35 cellular contexts compared by ENCODE assay signal in the genomic region with DNA sequence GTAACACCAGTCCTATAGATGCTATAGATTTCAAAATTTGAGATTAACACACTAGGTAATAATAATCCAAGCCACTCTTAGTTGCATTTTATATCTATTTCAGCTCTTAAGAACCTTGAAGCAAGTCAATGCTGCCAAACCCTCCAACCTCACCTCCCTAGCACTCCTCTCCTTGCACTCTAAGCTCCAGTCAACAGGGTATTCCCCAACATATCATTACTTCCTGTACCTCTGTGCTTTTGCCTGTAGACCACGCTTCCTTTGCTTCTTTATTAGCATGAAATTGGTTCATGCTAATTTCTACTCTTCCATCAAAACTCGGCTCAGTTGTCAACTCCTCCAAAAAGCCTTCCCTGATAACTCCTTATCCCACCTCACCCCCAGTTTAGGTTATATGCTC. TPM values are rescaled to one million over a fixed set of nuclear protein-coding genes. Genes with fewer than 3 reads are reported as not detected.
"Had no signal": no experiment of that assay in that cellular context is flagged by ENCODE, and none has a peak within 500 bp of the region (broad histone marks: within the 10 kb centered on the region; RNA-seq: fewer than 3 reads in every experiment).

No MANE protein-coding gene starts in this region.

- H3K27ac ChIP-seq: epithelial cell of prostate, esophagus squamous epithelium, gastrocnemius medialis, heart right ventricle, left lung, lower lobe of right lung had no signal

- DNase-seq: cortex of kidney; effector CD8-positive, alpha-beta T cell; effector memory CD8-positive, alpha-beta T cell; endodermal cell; erythroblast; esophagus squamous epithelium; foreskin fibroblast; foreskin melanocyte; gastrocnemius medialis; glutamatergic neuron; head of caudate nucleus; heart right ventricle; hippocampal formation; left cardiac atrium; left lung; left ventricle myocardium superior; lower lobe of right lung; mesenchymal stem cell; mucosa of descending colon; naive B cell; naive thymus-derived CD8-positive, alpha-beta T cell had no signal

- H3K4me1 ChIP-seq: esophagus squamous epithelium, gastrocnemius medialis, heart right ventricle, left lung, lower lobe of right lung had no signal

- H3K4me1 Mint-ChIP-seq: endodermal cell, mesothelial cell of epicardium had no signal

- H3K27ac Mint-ChIP-seq: dendritic cell treated with granulocyte-macrophage colony-stimulating factor and Interleukin-4, amounts not matched to agents 40 ng/mL and 50 ng/mL, for 4 days; endodermal cell; mesothelial cell of epicardium; naive B cell had no signal

- H3K9me3 ChIP-seq: esophagus squamous epithelium, gastrocnemius medialis, heart right ventricle, left lung, lower lobe of right lung, mucosa of descending colon had no signal

- H3K4me3 ChIP-seq: esophagus squamous epithelium, gastrocnemius medialis, heart right ventricle, left lung, lower lobe of right lung, mucosa of descending colon had no signal

- FAIRE-seq: endometrium, islet of Langerhans, keratinocyte had no signal

- ATAC-seq: effector memory CD8-positive, alpha-beta T cell; esophagus mucosa; gastrocnemius medialis; left cardiac atrium; left lung; lower lobe of right lung; mucosa of descending colon; naive thymus-derived CD8-positive, alpha-beta T cell had no signal

- H3K4me3 Mint-ChIP-seq: dendritic cell treated with granulocyte-macrophage colony-stimulating factor and Interleukin-4, amounts not matched to agents 40 ng/mL and 50 ng/mL, for 4 days; effector memory CD8-positive, alpha-beta T cell; endodermal cell; mesothelial cell of epicardium; naive B cell; naive thymus-derived CD8-positive, alpha-beta T cell had no signal

- H3K27me3 ChIP-seq: esophagus squamous epithelium, gastrocnemius medialis, heart right ventricle, left lung had no signal

- H3K9me3 Mint-ChIP-seq: dendritic cell treated with granulocyte-macrophage colony-stimulating factor and Interleukin-4, amounts not matched to agents 40 ng/mL and 50 ng/mL, for 4 days; effector memory CD8-positive, alpha-beta T cell; endodermal cell; mesothelial cell of epicardium; naive B cell; naive thymus-derived CD8-positive, alpha-beta T cell had no signal

- H3K27me3 Mint-ChIP-seq: dendritic cell treated with granulocyte-macrophage colony-stimulating factor and Interleukin-4, amounts not matched to agents 40 ng/mL and 50 ng/mL, for 4 days; effector memory CD8-positive, alpha-beta T cell; naive B cell; naive thymus-derived CD8-positive, alpha-beta T cell had no signal

RNA-seq across cellular contexts. Expression of a gene that starts 26.0 kb away (rescaled TPM):
- total RNA-seq: dermis microvascular lymphatic vessel endothelial cell, esophagus mucosa, esophagus squamous epithelium, glomerular endothelial cell, heart right ventricle, kidney epithelial cell, left cardiac atrium, left lung, left ventricle myocardium superior, lower leg skin, lower lobe of right lung, lung microvascular endothelial cell, mesenteric fat pad, mesothelial cell of epicardium, mucosa of descending colon, myocyte had no signal
- polyA plus RNA-seq: keratinocyte; naive thymus-derived CD8-positive, alpha-beta T cell had no signal
